In genomic region chrX:11665144-11666040, GRCh38 we compare ENCODE assay signal across 8 cellular contexts. TPM values are rescaled to one million over a fixed set of nuclear protein-coding genes. Genes with fewer than 3 reads are reported as not detected.
DNase-seq lines count a peak whose midpoint lies in the region; ATAC-seq and TF ChIP-seq lines count a peak whose summit lies in the region.

A gene with protein sequence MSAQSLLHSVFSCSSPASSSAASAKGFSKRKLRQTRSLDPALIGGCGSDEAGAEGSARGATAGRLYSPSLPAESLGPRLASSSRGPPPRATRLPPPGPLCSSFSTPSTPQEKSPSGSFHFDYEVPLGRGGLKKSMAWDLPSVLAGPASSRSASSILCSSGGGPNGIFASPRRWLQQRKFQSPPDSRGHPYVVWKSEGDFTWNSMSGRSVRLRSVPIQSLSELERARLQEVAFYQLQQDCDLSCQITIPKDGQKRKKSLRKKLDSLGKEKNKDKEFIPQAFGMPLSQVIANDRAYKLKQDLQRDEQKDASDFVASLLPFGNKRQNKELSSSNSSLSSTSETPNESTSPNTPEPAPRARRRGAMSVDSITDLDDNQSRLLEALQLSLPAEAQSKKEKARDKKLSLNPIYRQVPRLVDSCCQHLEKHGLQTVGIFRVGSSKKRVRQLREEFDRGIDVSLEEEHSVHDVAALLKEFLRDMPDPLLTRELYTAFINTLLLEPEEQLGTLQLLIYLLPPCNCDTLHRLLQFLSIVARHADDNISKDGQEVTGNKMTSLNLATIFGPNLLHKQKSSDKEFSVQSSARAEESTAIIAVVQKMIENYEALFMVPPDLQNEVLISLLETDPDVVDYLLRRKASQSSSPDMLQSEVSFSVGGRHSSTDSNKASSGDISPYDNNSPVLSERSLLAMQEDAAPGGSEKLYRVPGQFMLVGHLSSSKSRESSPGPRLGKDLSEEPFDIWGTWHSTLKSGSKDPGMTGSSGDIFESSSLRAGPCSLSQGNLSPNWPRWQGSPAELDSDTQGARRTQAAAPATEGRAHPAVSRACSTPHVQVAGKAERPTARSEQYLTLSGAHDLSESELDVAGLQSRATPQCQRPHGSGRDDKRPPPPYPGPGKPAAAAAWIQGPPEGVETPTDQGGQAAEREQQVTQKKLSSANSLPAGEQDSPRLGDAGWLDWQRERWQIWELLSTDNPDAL (N-terminal part only) (minus strand): TSS chrX:11665920. CDS start chrX:11664828, 1,092 bp downstream.

- no peaks in the 10 kb centered on the region for H3K4me1 ChIP-seq in ascending aorta

- peaks cover 9 to 18% of the 10 kb centered on the region in 2 donors for H3K4me1 Mint-ChIP-seq in stimulated activated naive B cell treated with anti-CD40 and anti-IgM and Interleukin-4, amounts not matched to agents 10 μg/mL and 1 μg/mL and 100 μg/mL, for 72 hours
- H3K4me1 Mint-ChIP-seq in activated naive CD4-positive, alpha-beta T cell treated with anti-CD3 and anti-CD28 coated beads, Interleukin-2, amount 10 ng/mL, durations not matched to agents 7 days and 5 days, result peaks cover 3% of the 10 kb centered on the region

- peak; percentile 95 for ATAC-seq in Right ventricle myocardium inferior
- ATAC-seq in stimulated activated naive B cell treated with anti-CD40 and anti-IgM and Interleukin-4, amounts not matched to agents 10 μg/mL and 1 μg/mL and 100 μg/mL, for 72 hours (replicated peaks), result no peak
- no peak for ATAC-seq in GM18858 (IDR thresholded peaks at IDR 0.05; ENCODE audit: unreplicated experiment)

- peak; percentile 75 for DNase-seq in Right ventricle myocardium inferior (ENCODE audit: missing footprints)
- no peak for DNase-seq in cardiac septum (ENCODE audit: low spot score)
- peak in 1 of 2 donors; percentile 67 for DNase-seq in ascending aorta (ENCODE audit: low spot score in 2 of 2)
- DNase-seq in iPS-NIHi11 (ENCODE audit: low spot score), result peak; percentile 55
- no peak for DNase-seq in stimulated activated naive B cell treated with anti-CD40 and anti-IgM and Interleukin-4, amounts not matched to agents 10 μg/mL and 1 μg/mL and 100 μg/mL, for 72 hours
- DNase-seq in KG1 (lab: John Stamatoyannopoulos, UW), result no peak
- DNase-seq in activated naive CD4-positive, alpha-beta T cell treated with anti-CD3 and anti-CD28 coated beads, Interleukin-2, amount 10 ng/mL, durations not matched to agents 7 days and 5 days, result no peak

- no peaks in the 10 kb centered on the region for H3K9me3 ChIP-seq in ascending aorta

- peaks cover 0 to 3% of the 10 kb centered on the region in 2 donors for H3K9me3 Mint-ChIP-seq in stimulated activated naive B cell treated with anti-CD40 and anti-IgM and Interleukin-4, amounts not matched to agents 10 μg/mL and 1 μg/mL and 100 μg/mL, for 72 hours
- H3K9me3 Mint-ChIP-seq in activated naive CD4-positive, alpha-beta T cell treated with anti-CD3 and anti-CD28 coated beads, Interleukin-2, amount 10 ng/mL, durations not matched to agents 7 days and 5 days, result no peaks in the 10 kb centered on the region

- H3K27me3 ChIP-seq in ascending aorta, result no peaks in the 10 kb centered on the region

- H3K27me3 Mint-ChIP-seq in stimulated activated naive B cell treated with anti-CD40 and anti-IgM and Interleukin-4, amounts not matched to agents 10 μg/mL and 1 μg/mL and 100 μg/mL, for 72 hours, result peaks cover 36 to 52% of the 10 kb centered on the region in 2 donors
- H3K27me3 Mint-ChIP-seq in activated naive CD4-positive, alpha-beta T cell treated with anti-CD3 and anti-CD28 coated beads, Interleukin-2, amount 10 ng/mL, durations not matched to agents 7 days and 5 days, result peaks cover 47% of the 10 kb centered on the region

- H3K4me3 Mint-ChIP-seq in stimulated activated naive B cell treated with anti-CD40 and anti-IgM and Interleukin-4, amounts not matched to agents 10 μg/mL and 1 μg/mL and 100 μg/mL, for 72 hours, result peak within 1 kb of the TSS; percentile 52 to 53
- H3K4me3 Mint-ChIP-seq in activated naive CD4-positive, alpha-beta T cell treated with anti-CD3 and anti-CD28 coated beads, Interleukin-2, amount 10 ng/mL, durations not matched to agents 7 days and 5 days, result no peak within 1 kb of the TSS

- no peaks in the 10 kb centered on the region for H3K36me3 Mint-ChIP-seq in stimulated activated naive B cell treated with anti-CD40 and anti-IgM and Interleukin-4, amounts not matched to agents 10 μg/mL and 1 μg/mL and 100 μg/mL, for 72 hours
- H3K36me3 Mint-ChIP-seq in activated naive CD4-positive, alpha-beta T cell treated with anti-CD3 and anti-CD28 coated beads, Interleukin-2, amount 10 ng/mL, durations not matched to agents 7 days and 5 days, result no peaks in the 10 kb centered on the region

- no peak for TF ChIP-seq CTCF in ascending aorta (IDR thresholded peaks at IDR 0.05)

- H3K27ac Mint-ChIP-seq in stimulated activated naive B cell treated with anti-CD40 and anti-IgM and Interleukin-4, amounts not matched to agents 10 μg/mL and 1 μg/mL and 100 μg/mL, for 72 hours, result peak within 1 kb of the TSS; percentile 56
- no peak within 1 kb of the TSS for H3K27ac Mint-ChIP-seq in activated naive CD4-positive, alpha-beta T cell treated with anti-CD3 and anti-CD28 coated beads, Interleukin-2, amount 10 ng/mL, durations not matched to agents 7 days and 5 days

- H3K27ac ChIP-seq in ascending aorta, result peak within 1 kb of the TSS; percentile 46 to 78

- CTCF ChIA-PET in activated naive CD4-positive, alpha-beta T cell treated with anti-CD3 and anti-CD28 coated beads, Interleukin-2, amount 10 ng/mL, durations not matched to agents 7 days and 5 days (lab: Charles Lee), result no interaction called here

- intact Hi-C loops in Right ventricle myocardium inferior (cut with DNase I), result no loop called here
- intact Hi-C loops in cardiac septum (cut with DNase I), result no loop called here
- intact Hi-C loops in ascending aorta (cut with DNase I), result loop anchor here (5.0 kb wide), 1 partner anchor 128 kb away; no protein-coding TSS in a partner anchor

- no peaks in the 10 kb centered on the region for H3K36me3 ChIP-seq in ascending aorta

- H3K4me3 ChIP-seq in ascending aorta, result peak within 1 kb of the TSS; percentile 43 to 79

RNA-seq across cellular contexts. Expression of the gene that starts here (rescaled TPM):
- 3.8 TPM for total RNA-seq in Right ventricle myocardium inferior
- 4.8 TPM for total RNA-seq in cardiac septum
- 33.6 TPM for total RNA-seq in ascending aorta

Comparison
In these comparisons a context has a peak if more than half of its experiments do, and no peak if none do; other contexts are left out.
1. DNase-seq: peak in Right ventricle myocardium inferior (single experiment) and iPS-NIHi11 (single experiment); none in cardiac septum (single experiment), stimulated activated naive B cell treated with anti-CD40 and anti-IgM and Interleukin-4, amounts not matched to agents 10 μg/mL and 1 μg/mL and 100 μg/mL, for 72 hours (single experiment), KG1 (single experiment) and activated naive CD4-positive, alpha-beta T cell treated with anti-CD3 and anti-CD28 coated beads, Interleukin-2, amount 10 ng/mL, durations not matched to agents 7 days and 5 days (single experiment).